Comparison of ENCODE assay signal across 20 cellular contexts in genomic region chr18:29007986-29008654, GRCh38.
DNase-seq lines count a peak whose midpoint lies in the region; ATAC-seq, FAIRE-seq and TF ChIP-seq lines count a peak whose summit lies in the region.
"Had no signal": no experiment of that assay in that cellular context is flagged by ENCODE, and none has a peak within 500 bp of the region (broad histone marks: within the 10 kb centered on the region; RNA-seq: fewer than 3 reads in every experiment).

No MANE protein-coding gene starts in this region.

- H3K9ac ChIP-seq in astrocyte (ENCODE audit: low read length) (no peak overlapping the region), iPS-20b (ENCODE audit: low read depth, low read length) (no peak overlapping the region), mesenchymal stem cell (ENCODE audit: low read length) (no peak overlapping the region)

- no peak overlapping the region for H3K27ac Mint-ChIP-seq in astrocyte (ENCODE audit: unreplicated experiment)
- H3K27ac Mint-ChIP-seq: CD4-positive, CD25-positive, alpha-beta regulatory T cell; CD8-positive, alpha-beta memory T cell had no signal

- no peaks in the 10 kb centered on the region for H3K9me3 Mint-ChIP-seq in astrocyte (ENCODE audit: unreplicated experiment)

- H2AFZ ChIP-seq in astrocyte (ENCODE audit: low read depth, low read length) (no peak overlapping the region), mesenchymal stem cell (ENCODE audit: low read depth, low read length) (no peak overlapping the region)

- H4K20me1 ChIP-seq in astrocyte (ENCODE audit: insufficient read depth, low read length) = no peaks in the 10 kb centered on the region

- H3K79me1 ChIP-seq in mesenchymal stem cell (replicated peaks; ENCODE audit: low read length, poor library complexity, severe bottlenecking) = no peaks in the 10 kb centered on the region

- H3K9me3 ChIP-seq in HEK293 (ENCODE audit: control insufficient read depth, insufficient read depth, low read depth, low read length) (no peaks in the 10 kb centered on the region), astrocyte (ENCODE audit: insufficient read depth, low read depth, low read length) (no peaks in the 10 kb centered on the region), iPS-20b (ENCODE audit: insufficient read depth, low read depth, low read length) (no peaks in the 10 kb centered on the region), mesenchymal stem cell (ENCODE audit: control insufficient read depth, low read length) (no peaks in the 10 kb centered on the region), body of pancreas (no peaks in the 10 kb centered on the region)
- H3K9me3 ChIP-seq: BE2C, HAP-1 had no signal

- no peak overlapping the region for H2BK5ac ChIP-seq in mesenchymal stem cell (ENCODE audit: low read depth, low read length, poor library complexity, severe bottlenecking)

- H3K4me3 ChIP-seq in HEK293 (ENCODE audit: low read depth, low read length) (no peak overlapping the region), astrocyte (ENCODE audit: insufficient read depth, low read depth, low read length) (no peak overlapping the region), iPS-20b (ENCODE audit: low read length) (peak overlapping the region; percentile 27; the same call in 1 of the 2 replicates), mesenchymal stem cell (ENCODE audit: insufficient read depth in 1 of 2, low read depth in 1 of 2, low read length in 2 of 2) (no peak overlapping the region), body of pancreas (no peak overlapping the region)
- H3K4me3 ChIP-seq: HAP-1 had no signal

- H3K4me2 ChIP-seq in astrocyte (ENCODE audit: low read length) = no peak overlapping the region
- no peak overlapping the region for H3K4me2 ChIP-seq in mesenchymal stem cell (ENCODE audit: low read length, poor library complexity, severe bottlenecking)

- no peaks in the 10 kb centered on the region for H3K79me2 ChIP-seq in astrocyte (ENCODE audit: insufficient read depth, low read length)

- H3K27ac ChIP-seq in HEK293 (ENCODE audit: extremely low read depth, low read depth, low read length) (no peak overlapping the region), astrocyte (ENCODE audit: low read depth, low read length) (no peak overlapping the region), iPS-20b (ENCODE audit: low read length) (no peak overlapping the region), mesenchymal stem cell (ENCODE audit: low read length, poor library complexity, severe bottlenecking) (no peak overlapping the region), body of pancreas (no peak overlapping the region)
- H3K27ac ChIP-seq: HL-60 had no signal

- H3K23ac ChIP-seq in mesenchymal stem cell (ENCODE audit: low read length in 2 of 2) = no peak overlapping the region

- H4K91ac ChIP-seq in mesenchymal stem cell (ENCODE audit: low read length) = no peak overlapping the region

- H3K4me1 ChIP-seq in HEK293 (ENCODE audit: control insufficient read depth, insufficient read depth, low read length) = no peaks in the 10 kb centered on the region
- H3K4me1 ChIP-seq in astrocyte (ENCODE audit: insufficient read depth, low read length) = no peaks in the 10 kb centered on the region
- peaks cover 43% of the 10 kb centered on the region for H3K4me1 ChIP-seq in iPS-20b (ENCODE audit: insufficient read depth, low read length)
- H3K4me1 ChIP-seq in mesenchymal stem cell (ENCODE audit: control insufficient read depth, insufficient read depth, low read depth, low read length) = no peaks in the 10 kb centered on the region
- no peaks in the 10 kb centered on the region for H3K4me1 ChIP-seq in body of pancreas
- H3K4me1 ChIP-seq: BE2C had no signal

- no peak overlapping the region for H2BK15ac ChIP-seq in mesenchymal stem cell (ENCODE audit: low read depth, poor library complexity, severe bottlenecking)

- H3K4ac ChIP-seq in mesenchymal stem cell (ENCODE audit: low read depth in 1 of 2, low read length in 2 of 2) = no peak overlapping the region

- no peak for TF ChIP-seq CTCF in HEK293 (tag by site-specific recombination; IDR thresholded peaks at IDR 0.05)
- no peak for TF ChIP-seq CTCF in astrocyte (IDR thresholded peaks at IDR 0.05; ENCODE audit: insufficient read depth, low read depth, low read length)
- TF ChIP-seq CTCF in body of pancreas (IDR thresholded peaks at IDR 0.05) = no peak

- no peak overlapping the region for H3K14ac ChIP-seq in mesenchymal stem cell (ENCODE audit: low read length in 2 of 2)

- H3K18ac ChIP-seq in mesenchymal stem cell (ENCODE audit: low read depth in 1 of 2, low read length in 2 of 2) = no peak overlapping the region

- FAIRE-seq in astrocyte (lab: Jason Lieb, UNC) = peak; percentile 54
- FAIRE-seq: A204.1, G401.6, GM12891 had no signal

- no peaks in the 10 kb centered on the region for H3K27me3 Mint-ChIP-seq in astrocyte (ENCODE audit: low read depth, unreplicated experiment)
- H3K27me3 Mint-ChIP-seq: CD4-positive, CD25-positive, alpha-beta regulatory T cell; CD8-positive, alpha-beta memory T cell had no signal

- H3K27me3 ChIP-seq in astrocyte (ENCODE audit: insufficient read depth, low read length) (no peaks in the 10 kb centered on the region), iPS-20b (ENCODE audit: insufficient read depth, low read length) (no peaks in the 10 kb centered on the region), mesenchymal stem cell (ENCODE audit: control insufficient read depth in 1 of 2, insufficient read depth in 1 of 2, low read length in 2 of 2) (no peaks in the 10 kb centered on the region), body of pancreas (no peaks in the 10 kb centered on the region)
- H3K27me3 ChIP-seq: BE2C had no signal

- ATAC-seq in GM18511 (IDR thresholded peaks at IDR 0.05; ENCODE audit: unreplicated experiment) (no peak), body of pancreas (no peak)

- H3K4me1 Mint-ChIP-seq in astrocyte (ENCODE audit: low read depth, unreplicated experiment) = no peaks in the 10 kb centered on the region
- H3K4me1 Mint-ChIP-seq: CD4-positive, CD25-positive, alpha-beta regulatory T cell; CD8-positive, alpha-beta memory T cell had no signal

- DNase-seq in astrocyte (ENCODE audit: low read depth) (no peak), mesenchymal stem cell (no peak), hippocampal formation (lab: John Stamatoyannopoulos, UW) (no peak), body of pancreas (no peak)
- DNase-seq: ACHN; BE2C; C1 segment of cervical spinal cord; CD4-positive, CD25-positive, alpha-beta regulatory T cell; CD8-positive, alpha-beta memory T cell; COR-L47; GOT3; KG1 had no signal

- intact Hi-C loops in body of pancreas (cut with DNase I) = no loop called here

- no peak overlapping the region for H4K8ac ChIP-seq in mesenchymal stem cell (ENCODE audit: low read length)

- no peak overlapping the region for H2AK5ac ChIP-seq in mesenchymal stem cell (ENCODE audit: low read length, severe bottlenecking)

- H3K4me3 Mint-ChIP-seq in astrocyte (ENCODE audit: unreplicated experiment) = no peak overlapping the region
- H3K4me3 Mint-ChIP-seq: CD4-positive, CD25-positive, alpha-beta regulatory T cell had no signal

- no peak for TF ChIP-seq POLR2A in body of pancreas (IDR thresholded peaks at IDR 0.05)

- H3K36me3 ChIP-seq in HEK293 (ENCODE audit: control insufficient read depth in 2 of 2, insufficient read depth in 1 of 2, low read length in 2 of 2) (no peaks in the 10 kb centered on the region), astrocyte (ENCODE audit: insufficient read depth, low read length) (no peaks in the 10 kb centered on the region), iPS-20b (ENCODE audit: insufficient read depth, low read depth, low read length) (no peaks in the 10 kb centered on the region), mesenchymal stem cell (ENCODE audit: control insufficient read depth in 1 of 2, insufficient read depth in 2 of 2, low read depth in 1 of 2, low read length in 2 of 2) (no peaks in the 10 kb centered on the region), body of pancreas (replicated peaks in 1 of 2; ENCODE audit: insufficient read depth in 1 of 2, low read depth in 2 of 2) (no peaks in the 10 kb centered on the region)
- H3K36me3 ChIP-seq: BE2C, HAP-1 had no signal

- no peak overlapping the region for H2BK120ac ChIP-seq in mesenchymal stem cell (ENCODE audit: low read depth, low read length)

- POLR2A ChIA-PET in HEK293 (lab: Yijun Ruan, JAX) = no interaction called here

- H2BK12ac ChIP-seq in mesenchymal stem cell (ENCODE audit: low read length in 2 of 2) = no peak overlapping the region

- no peaks in the 10 kb centered on the region for H3K36me3 Mint-ChIP-seq in astrocyte (ENCODE audit: low read depth, unreplicated experiment)
- H3K36me3 Mint-ChIP-seq: CD4-positive, CD25-positive, alpha-beta regulatory T cell had no signal

- 100% methylated on average over 1 of the region's 2 CpGs for WGBS in mesenchymal stem cell
- 49 to 56% methylated on average over 2 of the region's 2 CpGs for WGBS in body of pancreas, 2 donors

- CTCF ChIA-PET in HEK293 (lab: Yijun Ruan, JAX) = interaction anchor here (0.7 kb wide), 1 partner anchor 784 kb away, joined by 3 read pairs; no protein-coding TSS in a partner anchor

TF ChIP-seq in HEK293, 187 proteins besides CTCF, POLR2A, EP300 and RAD21:
- TF ChIP-seq ZNF549 (tag by site-specific recombination; IDR thresholded peaks at IDR 0.05) (peak; percentile 96), ZNF341 (tag by site-specific recombination; IDR thresholded peaks at IDR 0.05; ENCODE audit: low read depth) (no peak)
TF ChIP-seq in HEK293: peak in this region for 1.
